10 cellular contexts compared by ENCODE assay signal in the genomic region with DNA sequence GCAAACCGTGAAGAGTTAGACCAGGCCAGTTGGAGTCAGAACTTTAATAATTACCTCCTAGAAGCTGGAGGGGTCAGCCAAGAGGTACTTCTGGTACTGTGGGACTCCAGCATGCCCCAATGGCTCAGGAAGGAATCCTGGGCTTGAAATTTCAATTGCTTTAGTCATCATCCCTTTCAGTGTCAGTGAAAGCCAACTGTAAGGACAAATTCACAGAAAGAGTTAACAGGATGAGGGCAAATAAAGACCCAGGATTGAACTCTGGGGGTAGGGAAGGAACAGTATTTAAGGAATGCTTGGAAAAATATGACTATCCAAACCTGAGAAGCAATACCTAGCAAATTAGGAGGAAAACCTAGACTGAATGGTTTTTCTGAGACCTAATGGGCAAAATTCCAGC.
DNase-seq lines count a peak whose midpoint lies in the region; ATAC-seq, FAIRE-seq and TF ChIP-seq lines count a peak whose summit lies in the region.
"Had no signal": no experiment of that assay in that cellular context is flagged by ENCODE, and none has a peak within 500 bp of the region (broad histone marks: within the 10 kb centered on the region; RNA-seq: fewer than 3 reads in every experiment).

No MANE protein-coding gene starts in this region.

- POLR2A ChIA-PET in AG04450 (lab: Yijun Ruan, JAX) = no interaction called here

- ATAC-seq in GM21390 (IDR thresholded peaks at IDR 0.05; ENCODE audit: unreplicated experiment) (no peak), upper lobe of right lung (no peak)

- intact Hi-C loops in upper lobe of right lung (cut with DNase I) = no loop called here

- no peak for DNase-seq in AG04450 (ENCODE audit: low read depth, low spot score)
- DNase-seq in HTR-8/SVneo (ENCODE audit: insufficient read length, low spot score) = peak; percentile 50
- peak; percentile 83 for DNase-seq in bronchial epithelial cell (ENCODE audit: low read depth)
- peak; percentile 94 for DNase-seq in iris pigment epithelial cell (ENCODE audit: low read depth)
- DNase-seq in RPMI8226 = no peak
- no peak for DNase-seq in upper lobe of right lung
- DNase-seq in GOT3 (lab: John Stamatoyannopoulos, UW) = no peak
- DNase-seq: DMS79 treated with DMSO at 0.1 percent for 48 hours, transverse colon had no signal

- CTCF ChIA-PET in AG04450 (lab: Charles Lee) = no interaction called here

- H3K4me3 ChIP-seq in AG04450 (ENCODE audit: low read depth, low read length) (no peak overlapping the region), bronchial epithelial cell (ENCODE audit: low read depth, low read length) (no peak overlapping the region), upper lobe of right lung (no peak overlapping the region)
- H3K4me3 ChIP-seq: transverse colon had no signal

- H3K9me3 ChIP-seq in AG04450 (ENCODE audit: control insufficient read depth, insufficient read depth, low read length) = no peaks in the 10 kb centered on the region
- no peaks in the 10 kb centered on the region for H3K9me3 ChIP-seq in upper lobe of right lung

- peak; percentile 60 for FAIRE-seq in HTR-8/SVneo (lab: Jason Lieb, UNC)
- peak; percentile 66 for FAIRE-seq in bronchial epithelial cell (lab: Jason Lieb, UNC)

- H3K27me3 ChIP-seq in AG04450 (ENCODE audit: control insufficient read depth, insufficient read depth, low read length) = no peaks in the 10 kb centered on the region
- no peaks in the 10 kb centered on the region for H3K27me3 ChIP-seq in bronchial epithelial cell (ENCODE audit: control insufficient read depth, insufficient read depth, low read length)
- H3K27me3 ChIP-seq in upper lobe of right lung = no peaks in the 10 kb centered on the region
- H3K27me3 ChIP-seq: transverse colon had no signal

- TF ChIP-seq CTCF in AG04450 (IDR thresholded peaks at IDR 0.05; ENCODE audit: low read depth, low read length) (peak; percentile 45), bronchial epithelial cell (IDR thresholded peaks at IDR 0.05; ENCODE audit: insufficient read depth, low read length, severe bottlenecking) (peak; percentile 15), upper lobe of right lung (IDR thresholded peaks at IDR 0.05) (no peak)

- H3K27ac ChIP-seq in AG04450 (ENCODE audit: low read depth, low read length) (no peak overlapping the region), upper lobe of right lung (no peak overlapping the region)
- H3K27ac ChIP-seq: transverse colon had no signal

- no peaks in the 10 kb centered on the region for H3K4me1 ChIP-seq in upper lobe of right lung
- H3K4me1 ChIP-seq: transverse colon had no signal

- no peaks in the 10 kb centered on the region for H3K36me3 ChIP-seq in bronchial epithelial cell (ENCODE audit: control insufficient read depth, insufficient read depth, low read length)
- H3K36me3 ChIP-seq in upper lobe of right lung = no peaks in the 10 kb centered on the region
- H3K36me3 ChIP-seq: transverse colon had no signal

Comparison
In these comparisons a context has a peak if more than half of its experiments do, and no peak if none do; other contexts are left out.
1. DNase-seq: peak in HTR-8/SVneo (single experiment), bronchial epithelial cell (single experiment) and iris pigment epithelial cell (single experiment); none in AG04450 (single experiment), RPMI8226 (single experiment), upper lobe of right lung (single experiment) and GOT3 (single experiment).